ENCODE assay signal across 23 cellular contexts in the genomic region with DNA sequence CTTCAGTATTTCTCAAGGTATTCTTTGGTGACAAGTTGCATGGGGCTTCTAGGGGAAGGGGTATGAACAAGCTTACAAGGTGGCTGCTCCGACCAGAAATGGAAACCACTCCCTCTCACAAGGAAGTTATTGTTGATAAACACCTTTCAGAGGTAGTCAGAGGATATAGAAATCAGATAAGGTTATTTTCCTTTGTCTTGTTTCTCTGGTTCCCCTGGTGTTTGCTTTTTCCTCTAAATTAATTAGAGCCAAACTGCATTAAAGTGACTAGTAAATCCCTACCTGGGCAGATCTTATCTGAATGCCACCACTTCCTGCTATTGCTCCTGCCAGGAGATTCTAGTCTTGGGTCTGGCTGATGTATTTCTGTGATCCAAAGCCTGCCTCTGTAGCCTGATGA.
A peak's percentile ranks its signal among the peaks of the same experiment; 100 is the strongest.
DNase-seq lines count a peak whose midpoint lies in the region; ATAC-seq and TF ChIP-seq lines count a peak whose summit lies in the region.
"Had no signal": no experiment of that assay in that cellular context is flagged by ENCODE, and none has a peak within 500 bp of the region (broad histone marks: within the 10 kb centered on the region; RNA-seq: fewer than 3 reads in every experiment).

No MANE protein-coding gene starts in this region.

- H3F3A ChIP-seq in DOHH2 (ENCODE audit: control insufficient read depth, insufficient read depth) (no peaks in the 10 kb centered on the region), PC-9 (ENCODE audit: insufficient read depth, low read depth) (peaks cover 35% of the 10 kb centered on the region)

- H3K4me3 ChIP-seq in DOHH2 (ENCODE audit: low read length), result 0 out of 2 replicates have a peak overlapping the region, but pooled peaks have one; percentile 3
- no peak overlapping the region for H3K4me3 ChIP-seq in PC-9
- H3K4me3 ChIP-seq: BLaER1 had no signal

- H3K79me2 ChIP-seq in DOHH2 (ENCODE audit: control insufficient read depth, low read length) (no peaks in the 10 kb centered on the region), PC-9 (ENCODE audit: low read depth) (no peaks in the 10 kb centered on the region)

- H3K27me3 ChIP-seq in DOHH2 (ENCODE audit: control insufficient read depth, low read length) (no peaks in the 10 kb centered on the region), PC-9 (ENCODE audit: insufficient read depth, low read depth) (no peaks in the 10 kb centered on the region)
- H3K27me3 ChIP-seq: BLaER1 had no signal

- H3K9me3 ChIP-seq in DOHH2 (ENCODE audit: control insufficient read depth, insufficient read depth, low read length), result peaks cover 5% of the 10 kb centered on the region; the same call in 1 of the 2 replicates
- peaks cover 31% of the 10 kb centered on the region for H3K9me3 ChIP-seq in PC-9 (ENCODE audit: insufficient read depth, low read depth)
- H3K9me3 ChIP-seq: BLaER1, SK-N-SH had no signal

- H3K27me3 Mint-ChIP-seq in type B pancreatic cell (no peaks in the 10 kb centered on the region), immature natural killer cell (ENCODE audit: low read depth in 3 of 3) (peaks cover 0 to 5% (median 3%) of the 10 kb centered on the region in 3 donors), WTC11 (ENCODE audit: low read depth) (no peaks in the 10 kb centered on the region)
- H3K27me3 Mint-ChIP-seq: CD4-positive, alpha-beta T cell had no signal

- peak overlapping the region; percentile 8 for H3K4me3 Mint-ChIP-seq in type B pancreatic cell
- H3K4me3 Mint-ChIP-seq in immature natural killer cell, result no peak overlapping the region
- no peak overlapping the region for H3K4me3 Mint-ChIP-seq in WTC11
- H3K4me3 Mint-ChIP-seq: CD4-positive, alpha-beta T cell had no signal

- H3K4me1 Mint-ChIP-seq in type B pancreatic cell (ENCODE audit: unreplicated experiment) (peaks cover 24% of the 10 kb centered on the region), immature natural killer cell (no peaks in the 10 kb centered on the region), WTC11 (peaks cover 16% of the 10 kb centered on the region)

- H3K9me2 ChIP-seq in DOHH2 (replicated peaks; ENCODE audit: control insufficient read depth, low read length) (no peaks in the 10 kb centered on the region), PC-9 (ENCODE audit: insufficient read depth) (no peaks in the 10 kb centered on the region)
- H3K9me2 ChIP-seq: SK-N-SH had no signal

- peak; percentile 54 to 100 for DNase-seq in PC-9
- DNase-seq in left colon, result no peak
- no peak for DNase-seq in type B pancreatic cell (ENCODE audit: extremely low spot score, unreplicated experiment)
- no peak for DNase-seq in immature natural killer cell
- DNase-seq in WTC11 (ENCODE audit: low spot score), result no peak
- DNase-seq: CD4-positive, alpha-beta T cell; COR-L47; DMS 273 treated with DMSO at 0.1 percent for 48 hours; DMS79; GF-D8; NCI-H1105 treated with DMSO at 0.1 percent for 48 hours; NCI-H146; NCI-H2029; NCI-H446 treated with DMSO at 0.1 percent for 48 hours; NCI-H526 treated with DMSO at 0.1 percent for 48 hours; SHP77; SK-N-SH had no signal

- no TSS peak for BruUV-seq in PC-9 (replicated peaks; lab: Mats Ljungman, UMichigan)

- peaks cover 7% of the 10 kb centered on the region for H3K9me3 Mint-ChIP-seq in type B pancreatic cell
- H3K9me3 Mint-ChIP-seq in immature natural killer cell, result peaks cover 0 to 20% (median 4%) of the 10 kb centered on the region in 6 donors
- H3K9me3 Mint-ChIP-seq in WTC11, result peaks cover 10% of the 10 kb centered on the region; the same call in 1 of the 2 replicates

- POLR2A ChIA-PET in PC-9 (lab: Charles Lee; ENCODE audit: unreplicated experiment), result interaction anchor here (0.6 to 1.0 kb wide), 4 partner anchors 55 to 77 kb away, joined by 4 to 8 read pairs (median 5); no protein-coding TSS in a partner anchor
- POLR2A ChIA-PET in WTC11 (lab: Charles Lee), result no interaction called here

- intact Hi-C loops in PC-9 (cut with micrococcal nuclease; ENCODE audit: unreplicated experiment), result loop anchor here (1.0 to 2.0 kb wide), 8 partner anchors 26 to 720 kb away; no protein-coding TSS in a partner anchor
- intact Hi-C loops in left colon (cut with DNase I, micrococcal nuclease), result no loop called here

- H4K20me1 ChIP-seq in DOHH2 (ENCODE audit: control insufficient read depth, insufficient read depth, low read depth, low read length) (no peaks in the 10 kb centered on the region), PC-9 (ENCODE audit: insufficient read depth) (no peaks in the 10 kb centered on the region)
- H4K20me1 ChIP-seq: BLaER1 had no signal

- H3K4me2 ChIP-seq in DOHH2 (ENCODE audit: low read length) (peak overlapping the region; percentile 26), PC-9 (peak overlapping the region; percentile 43)
- H3K4me2 ChIP-seq: BLaER1, SK-N-SH had no signal

- CTCF ChIA-PET in PC-9 (lab: Charles Lee), result interaction anchor here (0.5 to 0.6 kb wide), 2 partner anchors 74 to 647 kb away, joined by 5 to 7 read pairs; no protein-coding TSS in a partner anchor
- CTCF ChIA-PET in WTC11 (lab: Charles Lee), result no interaction called here

- ATAC-seq in left colon, result peak; percentile 13
- no peak for ATAC-seq in HG02840 (IDR thresholded peaks at IDR 0.05; ENCODE audit: low FRiP score, unreplicated experiment)
- no peak for ATAC-seq in WTC11
- ATAC-seq: Panc1 had no signal

- peak overlapping the region; percentile 31; the same call in 1 of the 2 replicates for H2AFZ ChIP-seq in PC-9

- H3K36me3 ChIP-seq in DOHH2 (ENCODE audit: control insufficient read depth, low read length) (no peaks in the 10 kb centered on the region), PC-9 (ENCODE audit: low read depth) (0 out of 2 replicates have a peak, but pooled peaks cover 4% of the 10 kb centered on the region)
- H3K36me3 ChIP-seq: BLaER1 had no signal

- H3K36me3 Mint-ChIP-seq in type B pancreatic cell (peaks cover 3% of the 10 kb centered on the region), immature natural killer cell (no peaks in the 10 kb centered on the region), WTC11 (no peaks in the 10 kb centered on the region)

- peaks cover 16% of the 10 kb centered on the region for H3K4me1 ChIP-seq in DOHH2 (ENCODE audit: control insufficient read depth, low read length)
- peaks cover 36% of the 10 kb centered on the region for H3K4me1 ChIP-seq in PC-9 (replicated peaks; ENCODE audit: insufficient read depth)
- H3K4me1 ChIP-seq: BLaER1 had no signal

- TF ChIP-seq CTCF in DOHH2 (IDR thresholded peaks at IDR 0.05; ENCODE audit: low read depth, low read length, poor library complexity, severe bottlenecking) (no peak), PC-9 (conservative IDR thresholded peaks at IDR 0.05) (no peak), type B pancreatic cell (conservative IDR thresholded peaks at IDR 0.05) (no peak), WTC11 (IDR thresholded peaks at IDR 0.05) (no peak)

- H3K27ac ChIP-seq in DOHH2 (ENCODE audit: low read depth, low read length) (no peak overlapping the region), PC-9 (peak overlapping the region; percentile 88)
- H3K27ac ChIP-seq: BLaER1, HL-60, RWPE1 had no signal

- H3K27ac Mint-ChIP-seq in type B pancreatic cell, result peak overlapping the region; percentile 49
- H3K27ac Mint-ChIP-seq in immature natural killer cell, result no peak overlapping the region
- H3K27ac Mint-ChIP-seq in WTC11, result no peak overlapping the region
- H3K27ac Mint-ChIP-seq: CD4-positive, alpha-beta T cell had no signal

TF ChIP-seq in WTC11, 78 proteins besides CTCF, POLR2A, EP300 and RAD21:
- TF ChIP-seq RELA (CRISPR knock-in tag; IDR thresholded peaks at IDR 0.05; ENCODE audit: borderline replicate concordance) (no peak), GABPB1 (CRISPR knock-in tag; IDR thresholded peaks at IDR 0.05) (no peak), ATF1 (CRISPR knock-in tag; IDR thresholded peaks at IDR 0.05) (no peak)

Comparison
In these comparisons a context has a peak if more than half of its experiments do, and no peak if none do; other contexts are left out.
1. DNase-seq: peak in PC-9 (2 of 2); none in left colon (0 of 2), type B pancreatic cell (single experiment), immature natural killer cell (0 of 3) and WTC11 (single experiment).